32 cellular contexts compared by ENCODE assay signal in genomic region chr14:74219806-74220205, GRCh38. TPM values are rescaled to one million over a fixed set of nuclear protein-coding genes. Genes with fewer than 3 reads are reported as not detected.
"Had no signal": no experiment of that assay in that cellular context is flagged by ENCODE, and none has a peak within 500 bp of the region (broad histone marks: within the 10 kb centered on the region; RNA-seq: fewer than 3 reads in every experiment).

No MANE protein-coding gene starts in this region.

- H3K4me3 ChIP-seq: colonic mucosa, esophagus squamous epithelium, gastrocnemius medialis, heart right ventricle, left lung, lower lobe of right lung had no signal

- H3K27ac Mint-ChIP-seq: dendritic cell treated with granulocyte-macrophage colony-stimulating factor and Interleukin-4, amounts not matched to agents 40 ng/mL and 50 ng/mL, for 4 days had no signal

- DNase-seq: colonic mucosa; cortex of kidney; effector CD4-positive, alpha-beta T cell; effector memory CD4-positive, alpha-beta T cell; erythroblast; esophagus squamous epithelium; foreskin fibroblast; foreskin melanocyte; gastrocnemius medialis; glutamatergic neuron; head of caudate nucleus; heart right ventricle; hippocampal formation; left cardiac atrium; left lung; left ventricle myocardium superior; lower lobe of right lung; mesenchymal stem cell; midbrain had no signal

- H3K27ac ChIP-seq: colonic mucosa, epithelial cell of prostate, esophagus squamous epithelium, gastrocnemius medialis, heart right ventricle, left lung, lower lobe of right lung had no signal

- H3K9me3 Mint-ChIP-seq: dendritic cell treated with granulocyte-macrophage colony-stimulating factor and Interleukin-4, amounts not matched to agents 40 ng/mL and 50 ng/mL, for 4 days had no signal

- H3K4me3 Mint-ChIP-seq: dendritic cell treated with granulocyte-macrophage colony-stimulating factor and Interleukin-4, amounts not matched to agents 40 ng/mL and 50 ng/mL, for 4 days had no signal

- ATAC-seq: esophagus mucosa, gastrocnemius medialis, heart right ventricle, left cardiac atrium, left lung, left ventricle myocardium superior, lower lobe of right lung had no signal

- H3K9me3 ChIP-seq: colonic mucosa, esophagus squamous epithelium, gastrocnemius medialis, heart right ventricle, left lung, lower lobe of right lung had no signal

- FAIRE-seq: islet of Langerhans, keratinocyte had no signal

- H3K36me3 ChIP-seq: colonic mucosa, esophagus squamous epithelium, gastrocnemius medialis, heart right ventricle, left lung, lower lobe of right lung had no signal

- H3K27me3 ChIP-seq: colonic mucosa had no signal

RNA-seq across cellular contexts. Expression of gene VSX2, which starts 19.4 kb away (rescaled TPM):
- total RNA-seq: chondrocyte, colonic mucosa, dermis microvascular lymphatic vessel endothelial cell, esophagus mucosa, esophagus squamous epithelium, gastrocnemius medialis, glomerular endothelial cell, heart right ventricle, kidney epithelial cell, left cardiac atrium, left lung, left ventricle myocardium superior, lower leg skin, lower lobe of right lung, lung microvascular endothelial cell, mononuclear cell, mucosa of gallbladder had no signal
- polyA plus RNA-seq: heart right ventricle, keratinocyte had no signal
